ENCODE assay signal across 19 cellular contexts in genomic region chr1:3391711-3392110, GRCh38.
"Had no signal": no experiment of that assay in that cellular context is flagged by ENCODE, and none has a peak within 500 bp of the region (broad histone marks: within the 10 kb centered on the region; RNA-seq: fewer than 3 reads in every experiment).

No MANE protein-coding gene starts in this region.

- H3K4me3 Mint-ChIP-seq: effector memory CD8-positive, alpha-beta T cell; natural killer cell; T-helper 2 cell treated with Interferon-gamma antibody and Interleukin-4, amounts not matched to agents 5 μg/mL and 100 μg/mL, for 36 hours had no signal

- DNase-seq: activated CD4-positive, CD25-positive, alpha-beta regulatory T cell treated with anti-CD3 and anti-CD28 coated beads, Interleukin-2, amount 50 U/mL, for 72 hours; activated naive CD4-positive, alpha-beta T cell; activated T-cell treated with anti-CD3 and anti-CD28 coated beads for 4 hours; anterior cingulate cortex; dermis blood vessel endothelial cell; effector memory CD8-positive, alpha-beta T cell; gastrocnemius medialis; heart left ventricle; kidney; left ventricle myocardium inferior; natural killer cell; psoas muscle; stimulated activated CD4-positive, alpha-beta T cell treated with anti-CD3 and anti-CD28 coated beads, Interleukin-12 subunit alpha, Interleukin-12 subunit beta, amount 100 ng/mL, for 4 hours; stimulated activated CD4-positive, alpha-beta T cell treated with anti-CD3 and anti-CD28 coated beads, Interleukin-2, amount 100 ng/mL, for 24 hours; SW 1271 had no signal

- H3K9me3 Mint-ChIP-seq: effector memory CD8-positive, alpha-beta T cell; natural killer cell; T-helper 2 cell treated with Interferon-gamma antibody and Interleukin-4, amounts not matched to agents 5 μg/mL and 100 μg/mL, for 36 hours had no signal

- H3K36me3 Mint-ChIP-seq: natural killer cell had no signal

- ATAC-seq: effector memory CD8-positive, alpha-beta T cell; gastrocnemius medialis; heart left ventricle; natural killer cell; psoas muscle had no signal

- H3K27ac ChIP-seq: breast epithelium, gastrocnemius medialis, left ventricle myocardium inferior, psoas muscle, tibial nerve, vagina had no signal

- H3K36me3 ChIP-seq: breast epithelium, gastrocnemius medialis, left ventricle myocardium inferior, tibial nerve, vagina had no signal

- H3K4me3 ChIP-seq: breast epithelium, gastrocnemius medialis, heart left ventricle, left ventricle myocardium inferior, psoas muscle, tibial nerve, vagina had no signal

- H3K9me3 ChIP-seq: breast epithelium, gastrocnemius medialis, heart left ventricle, left ventricle myocardium inferior, psoas muscle, tibial nerve, vagina had no signal

- H3K27ac Mint-ChIP-seq: effector memory CD8-positive, alpha-beta T cell; natural killer cell; T-helper 2 cell treated with Interferon-gamma antibody and Interleukin-4, amounts not matched to agents 5 μg/mL and 100 μg/mL, for 36 hours had no signal

- H3K4me1 Mint-ChIP-seq: natural killer cell had no signal
